Comparison of ENCODE assay signal across 8 cellular contexts in the genomic region with DNA sequence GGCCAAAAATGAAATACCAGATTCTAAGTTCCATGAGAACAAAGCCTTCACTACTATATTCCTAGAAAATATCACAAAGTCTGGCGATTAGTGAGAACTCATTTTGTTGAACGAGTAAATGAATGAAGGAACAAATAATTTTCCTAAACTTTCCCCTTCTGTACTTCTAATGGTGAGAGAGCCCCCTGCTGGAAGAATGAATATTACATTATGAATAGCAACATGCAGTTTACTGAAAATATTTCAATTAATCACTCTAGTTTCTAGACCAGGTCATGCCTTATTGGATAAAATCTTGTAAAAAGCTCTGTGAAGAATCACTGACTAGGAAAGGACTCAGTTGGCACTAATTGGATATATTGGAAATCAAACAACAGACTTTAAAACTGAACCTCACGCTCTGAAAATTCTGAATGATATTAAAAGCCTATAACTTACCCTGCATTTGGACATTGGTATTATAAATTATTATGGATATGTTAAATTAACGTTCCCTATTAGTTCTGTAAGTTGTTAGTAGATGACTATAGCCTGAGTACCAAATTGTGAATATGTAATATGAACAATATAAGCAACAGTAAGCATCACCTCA. TPM values are rescaled to one million over a fixed set of nuclear protein-coding genes. Genes with fewer than 3 reads are reported as not detected.
A peak's percentile ranks its signal among the peaks of the same experiment; 100 is the strongest.
DNase-seq lines count a peak whose midpoint lies in the region; ATAC-seq, FAIRE-seq and TF ChIP-seq lines count a peak whose summit lies in the region.

No MANE protein-coding gene starts in this region.

- peak; percentile 43 for DNase-seq in SIG-M5 treated with dmso at 0.1 percent for 504 hours (lab: John Stamatoyannopoulos, UW; ENCODE audit: unreplicated experiment)
- DNase-seq in SIG-M5 (lab: John Stamatoyannopoulos, UW): no peak
- peak; percentile 6 for DNase-seq in NCI-H128 (lab: John Stamatoyannopoulos, UW; ENCODE audit: unreplicated experiment)
- peak; percentile 13 to 54 for DNase-seq in SW 1271 (lab: John Stamatoyannopoulos, UW)
- DNase-seq in frontal cortex (ENCODE audit: low spot score in 2 of 2): peak; percentile 5 to 30
- DNase-seq in retinal pigment epithelial cell (ENCODE audit: low read depth): no peak

- peak; percentile 60 for FAIRE-seq in frontal cortex (lab: Jason Lieb, UNC)

- peak; percentile 56 for TF ChIP-seq CTCF in retinal pigment epithelial cell (conservative IDR thresholded peaks at IDR 0.05; ENCODE audit: low read depth, low read length)

- ATAC-seq in GM21576 (IDR thresholded peaks at IDR 0.05; ENCODE audit: unreplicated experiment) (no peak), GM21825 (IDR thresholded peaks at IDR 0.05; ENCODE audit: unreplicated experiment) (no peak)

- H3K4me3 ChIP-seq in retinal pigment epithelial cell (ENCODE audit: low read length): no peak overlapping the region

RNA-seq across cellular contexts. Expression of a gene that starts 32.4 kb away (rescaled TPM):
- 170 TPM for total RNA-seq in frontal cortex

Comparison
In these comparisons a context has a peak if more than half of its experiments do, and no peak if none do; other contexts are left out.
1. DNase-seq: peak in SIG-M5 treated with dmso at 0.1 percent for 504 hours (single experiment), NCI-H128 (single experiment), SW 1271 (2 of 2) and frontal cortex (2 of 2); none in SIG-M5 (single experiment) and retinal pigment epithelial cell (single experiment).